Comparison of ENCODE assay signal across 21 cellular contexts in genomic region chr15:58690703-58691102, GRCh38. TPM values are rescaled to one million over a fixed set of nuclear protein-coding genes. Genes with fewer than 3 reads are reported as not detected.
DNase-seq lines count a peak whose midpoint lies in the region; ATAC-seq, FAIRE-seq and TF ChIP-seq lines count a peak whose summit lies in the region.
"Had no signal": no experiment of that assay in that cellular context is flagged by ENCODE, and none has a peak within 500 bp of the region (broad histone marks: within the 10 kb centered on the region; RNA-seq: fewer than 3 reads in every experiment).

No MANE protein-coding gene starts in this region.

- POLR2A ChIA-PET in T-cell (lab: Charles Lee), result no interaction called here

- H3K27ac Mint-ChIP-seq in T-cell, result no peak overlapping the region
- no peak overlapping the region for H3K27ac Mint-ChIP-seq in stimulated activated memory B cell treated with anti-CD40 and anti-IgM and Interleukin-4, amounts not matched to agents 10 μg/mL and 1 μg/mL and 100 μg/mL, for 72 hours
- H3K27ac Mint-ChIP-seq: activated T-cell treated with anti-CD3 and anti-CD28 coated beads, Interleukin-2, amount 50 U/mL, for 72 hours; GM23338 had no signal

- H3K36me3 Mint-ChIP-seq in T-cell, result peaks cover 9% of the 10 kb centered on the region
- H3K36me3 Mint-ChIP-seq in stimulated activated memory B cell treated with anti-CD40 and anti-IgM and Interleukin-4, amounts not matched to agents 10 μg/mL and 1 μg/mL and 100 μg/mL, for 72 hours, result peaks cover 6% of the 10 kb centered on the region

- H3K4me3 Mint-ChIP-seq in T-cell, result peak overlapping the region in 1 of 3 donors; percentile 18
- no peak overlapping the region for H3K4me3 Mint-ChIP-seq in stimulated activated memory B cell treated with anti-CD40 and anti-IgM and Interleukin-4, amounts not matched to agents 10 μg/mL and 1 μg/mL and 100 μg/mL, for 72 hours
- H3K4me3 Mint-ChIP-seq: activated T-cell treated with anti-CD3 and anti-CD28 coated beads, Interleukin-2, amount 50 U/mL, for 72 hours; GM23338 had no signal

- H3K27me3 Mint-ChIP-seq in T-cell, result no peaks in the 10 kb centered on the region
- H3K27me3 Mint-ChIP-seq in stimulated activated memory B cell treated with anti-CD40 and anti-IgM and Interleukin-4, amounts not matched to agents 10 μg/mL and 1 μg/mL and 100 μg/mL, for 72 hours, result no peaks in the 10 kb centered on the region
- H3K27me3 Mint-ChIP-seq: CD4-positive, alpha-beta memory T cell had no signal

- H3K4me1 Mint-ChIP-seq in T-cell, result peaks cover 66 to 76% (median 71%) of the 10 kb centered on the region in 3 donors
- peaks cover 46% of the 10 kb centered on the region for H3K4me1 Mint-ChIP-seq in stimulated activated memory B cell treated with anti-CD40 and anti-IgM and Interleukin-4, amounts not matched to agents 10 μg/mL and 1 μg/mL and 100 μg/mL, for 72 hours

- no peak for FAIRE-seq in D721Med (lab: Jason Lieb, UNC)

- no peak for TF ChIP-seq CTCF in D721Med (IDR thresholded peaks at IDR 0.05; ENCODE audit: insufficient read depth, missing control alignments)

- DNase-seq in NCI-H2107 treated with DMSO at 0.1 percent for 48 hours (lab: John Stamatoyannopoulos, UW; ENCODE audit: unreplicated experiment), result peak; percentile 7
- DNase-seq in NCI-H2107 (lab: John Stamatoyannopoulos, UW), result no peak
- no peak for DNase-seq in T-cell
- DNase-seq in D721Med (ENCODE audit: insufficient read length, low spot score), result no peak
- DNase-seq: 8988T; activated CD4-positive, alpha-beta T cell treated with anti-CD3 and anti-CD28 coated beads for 48 hours; activated T-cell treated with anti-CD3 and anti-CD28 coated beads, Interleukin-2, amount 50 U/mL, for 72 hours; CD4-positive, alpha-beta memory T cell; effector CD8-positive, alpha-beta T cell; heart left ventricle; islet precursor cell; MV-4-11; NCI-H226; SHP77 treated with DMSO at 0.1 percent for 48 hours; stimulated activated CD4-positive, alpha-beta T cell treated with anti-CD3 and anti-CD28 coated beads, Interleukin-2, amount 100 ng/mL, for 24 hours; testis had no signal

- no peaks in the 10 kb centered on the region for H3K9me3 Mint-ChIP-seq in T-cell
- no peaks in the 10 kb centered on the region for H3K9me3 Mint-ChIP-seq in stimulated activated memory B cell treated with anti-CD40 and anti-IgM and Interleukin-4, amounts not matched to agents 10 μg/mL and 1 μg/mL and 100 μg/mL, for 72 hours
- H3K9me3 Mint-ChIP-seq: CD4-positive, alpha-beta memory T cell; GM23338 had no signal

- CTCF ChIA-PET in T-cell (lab: Charles Lee), result no interaction called here

- peak; percentile 52 for ATAC-seq in HG02798 (IDR thresholded peaks at IDR 0.05; ENCODE audit: poor library complexity, unreplicated experiment)
- peak in 3 of 4 experiments; percentile 29 to 39 (median 30) for ATAC-seq in T-cell (replicated peaks in 1 of 4)
- peak; percentile 84 for ATAC-seq in stimulated activated memory B cell treated with anti-CD40 and anti-IgM and Interleukin-4, amounts not matched to agents 10 μg/mL and 1 μg/mL and 100 μg/mL, for 72 hours
- no peak for ATAC-seq in GM19035 (IDR thresholded peaks at IDR 0.05; ENCODE audit: unreplicated experiment)
- no peak for ATAC-seq in GM18519 (IDR thresholded peaks at IDR 0.05; ENCODE audit: low FRiP score, unreplicated experiment)
- ATAC-seq: activated T-cell treated with anti-CD3 and anti-CD28 coated beads, Interleukin-2, amount 50 U/mL, for 72 hours; GM23338 had no signal

RNA-seq across cellular contexts. Expression of gene ADAM10, which starts 58.8 kb away (rescaled TPM):
- 100 to 1,000 TPM in 4 of 5 donors, 10 to 100 TPM in 1; 99.5 to 146 (median 113) TPM for total RNA-seq in T-cell

Comparison
In these comparisons a context has a peak if more than half of its experiments do, and no peak if none do; other contexts are left out.
1. ATAC-seq: peak in HG02798 (single experiment), T-cell (3 of 4) and stimulated activated memory B cell treated with anti-CD40 and anti-IgM and Interleukin-4, amounts not matched to agents 10 μg/mL and 1 μg/mL and 100 μg/mL, for 72 hours (single experiment); none in GM19035 (single experiment) and GM18519 (single experiment).